15 cellular contexts compared by ENCODE assay signal in genomic region chr2:106358081-106358480, GRCh38.
DNase-seq lines count a peak whose midpoint lies in the region; ATAC-seq and TF ChIP-seq lines count a peak whose summit lies in the region.
"Had no signal": no experiment of that assay in that cellular context is flagged by ENCODE, and none has a peak within 500 bp of the region (broad histone marks: within the 10 kb centered on the region; RNA-seq: fewer than 3 reads in every experiment).

No MANE protein-coding gene starts in this region.

- H3K4me3 ChIP-seq in mesenchymal stem cell (ENCODE audit: insufficient read depth in 1 of 2, low read depth in 1 of 2, low read length in 2 of 2): no peak overlapping the region
- H3K4me3 ChIP-seq: coronary artery, pancreas had no signal

- H4K8ac ChIP-seq in mesenchymal stem cell (ENCODE audit: low read length): no peak overlapping the region

- peaks cover 0 to 3% of the 10 kb centered on the region in 2 experiments for H3K27me3 ChIP-seq in mesenchymal stem cell (ENCODE audit: control insufficient read depth in 1 of 2, insufficient read depth in 1 of 2, low read length in 2 of 2)
- H3K27me3 ChIP-seq: pancreas had no signal

- H2AK5ac ChIP-seq in mesenchymal stem cell (ENCODE audit: low read length, severe bottlenecking): no peak overlapping the region

- no peak overlapping the region for H3K14ac ChIP-seq in mesenchymal stem cell (ENCODE audit: low read length in 2 of 2)

- H3K18ac ChIP-seq in mesenchymal stem cell (ENCODE audit: low read depth in 1 of 2, low read length in 2 of 2): no peak overlapping the region

- H2AFZ ChIP-seq in mesenchymal stem cell (ENCODE audit: low read depth, low read length): no peak overlapping the region

- no peak overlapping the region for H2BK120ac ChIP-seq in mesenchymal stem cell (ENCODE audit: low read depth, low read length)

- no peak overlapping the region for H3K9ac ChIP-seq in mesenchymal stem cell (ENCODE audit: low read length)

- no peak overlapping the region for H2BK15ac ChIP-seq in mesenchymal stem cell (ENCODE audit: low read depth, poor library complexity, severe bottlenecking)

- H4K91ac ChIP-seq in mesenchymal stem cell (ENCODE audit: low read length): no peak overlapping the region

- H2BK12ac ChIP-seq in mesenchymal stem cell (ENCODE audit: low read length in 2 of 2): no peak overlapping the region

- no peaks in the 10 kb centered on the region for H3K9me3 ChIP-seq in mesenchymal stem cell (ENCODE audit: control insufficient read depth, low read length)
- H3K9me3 ChIP-seq: pancreas had no signal

- ATAC-seq in GM18499 (IDR thresholded peaks at IDR 0.05; ENCODE audit: insufficient read depth, unreplicated experiment) (peak; percentile 83), GM19452 (IDR thresholded peaks at IDR 0.05; ENCODE audit: unreplicated experiment) (peak; percentile 96), HG02852 (IDR thresholded peaks at IDR 0.05; ENCODE audit: unreplicated experiment) (peak; percentile 97), HG03520 (IDR thresholded peaks at IDR 0.05; ENCODE audit: unreplicated experiment) (peak; percentile 81)
- ATAC-seq: left lobe of liver, pancreas had no signal

- H3K27ac ChIP-seq in mesenchymal stem cell (ENCODE audit: low read length, poor library complexity, severe bottlenecking): no peak overlapping the region
- H3K27ac ChIP-seq: coronary artery, pancreas had no signal

- no peak overlapping the region for H3K4me2 ChIP-seq in mesenchymal stem cell (ENCODE audit: low read length, poor library complexity, severe bottlenecking)

- H3K23ac ChIP-seq in mesenchymal stem cell (ENCODE audit: low read length in 2 of 2): no peak overlapping the region

- H3K36me3 ChIP-seq in mesenchymal stem cell (ENCODE audit: control insufficient read depth in 1 of 2, insufficient read depth in 2 of 2, low read depth in 1 of 2, low read length in 2 of 2): no peaks in the 10 kb centered on the region
- H3K36me3 ChIP-seq: pancreas had no signal

- 93% methylated on average over 3 of the region's 5 CpGs for WGBS in mesenchymal stem cell

- no peaks in the 10 kb centered on the region for H3K79me1 ChIP-seq in mesenchymal stem cell (replicated peaks; ENCODE audit: low read length, poor library complexity, severe bottlenecking)

- TF ChIP-seq CTCF in GM10266 (IDR thresholded peaks at IDR 0.05; ENCODE audit: control insufficient read depth, insufficient read depth, low read depth, missing control alignments): no peak

- no peak for DNase-seq in stimulated activated CD4-positive, alpha-beta T cell treated with anti-CD3 and anti-CD28 coated beads, Interleukin-2, amount 100 ng/mL, for 48 hours
- DNase-seq in GM10266 (ENCODE audit: extremely low spot score) (no peak), H4 (ENCODE audit: low spot score) (no peak), mesenchymal stem cell (no peak)
- DNase-seq: HCEC 1CT; NCI-H82; pancreas; stimulated activated CD4-positive, alpha-beta T cell treated with anti-CD3 and anti-CD28 coated beads, Interleukin-4, amount 100 ng/mL, for 4 hours; substantia nigra had no signal

- no peaks in the 10 kb centered on the region for H3K4me1 ChIP-seq in mesenchymal stem cell (ENCODE audit: control insufficient read depth, insufficient read depth, low read depth, low read length)

- no peak overlapping the region for H2BK5ac ChIP-seq in mesenchymal stem cell (ENCODE audit: low read depth, low read length, poor library complexity, severe bottlenecking)

- no peak overlapping the region for H3K4ac ChIP-seq in mesenchymal stem cell (ENCODE audit: low read depth in 1 of 2, low read length in 2 of 2)
